In the genomic region with DNA sequence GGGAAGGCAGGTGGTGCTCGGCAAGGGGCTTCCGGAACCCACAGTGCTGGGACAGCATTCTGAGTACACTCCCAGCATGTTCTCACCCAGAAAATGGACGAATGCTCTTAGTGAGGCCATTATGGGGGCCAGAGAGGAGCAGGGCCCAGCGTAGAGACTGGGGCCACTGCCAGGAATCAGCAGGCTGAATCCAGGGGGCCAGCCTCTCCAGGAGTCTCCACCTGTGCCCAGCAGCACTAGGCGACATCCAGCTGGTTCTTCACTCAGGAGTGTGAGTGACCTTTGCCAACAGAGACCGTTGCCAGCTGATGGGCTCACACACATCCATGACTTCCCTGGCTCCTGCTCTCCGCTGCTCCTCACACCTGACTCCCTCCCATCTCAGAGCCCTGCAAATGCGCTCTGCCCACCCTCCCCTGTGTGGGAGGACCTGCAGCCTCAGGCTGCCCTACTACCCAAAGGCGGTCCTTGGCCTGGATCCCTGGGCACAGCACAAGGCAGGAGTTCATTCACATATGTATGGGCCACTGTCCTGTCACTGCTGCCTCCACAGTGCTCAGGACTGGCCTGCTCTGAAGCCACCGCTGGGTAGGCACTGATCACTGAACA, we compare ENCODE assay signal across 1 cellular context.
TF ChIP-seq lines count a peak whose summit lies in the region.

No MANE protein-coding gene starts in this region.

TF ChIP-seq in H1, 55 proteins besides CTCF, POLR2A, EP300 and RAD21:
- TF ChIP-seq ASH2L (IDR thresholded peaks at IDR 0.05; ENCODE audit: low read length) (no peak), JUND (IDR thresholded peaks at IDR 0.05; ENCODE audit: low read length) (no peak), POU5F1 (IDR thresholded peaks at IDR 0.05; ENCODE audit: low read depth, low read length) (no peak), ZNF274 (IDR thresholded peaks at IDR 0.05; ENCODE audit: borderline replicate concordance, extremely low read depth, low read length) (no peak), CTBP2 (IDR thresholded peaks at IDR 0.05; ENCODE audit: borderline replicate concordance, insufficient read depth, insufficient read length, low read length) (no peak), SP4 (IDR thresholded peaks at IDR 0.05; ENCODE audit: low read length) (no peak), KDM1A (IDR thresholded peaks at IDR 0.05; ENCODE audit: borderline replicate concordance, low read length) (no peak), POLR2AphosphoS5 (IDR thresholded peaks at IDR 0.05; ENCODE audit: low read depth, low read length) (no peak; the same call in 1 of the 2 replicates), PHF8 (conservative IDR thresholded peaks at IDR 0.05; ENCODE audit: low read depth, low read length) (no peak), SIX5 (IDR thresholded peaks at IDR 0.05; ENCODE audit: low read depth, low read length) (no peak), KDM5A (IDR thresholded peaks at IDR 0.05; ENCODE audit: low read length) (no peak)
- TF ChIP-seq, protein P1, sequence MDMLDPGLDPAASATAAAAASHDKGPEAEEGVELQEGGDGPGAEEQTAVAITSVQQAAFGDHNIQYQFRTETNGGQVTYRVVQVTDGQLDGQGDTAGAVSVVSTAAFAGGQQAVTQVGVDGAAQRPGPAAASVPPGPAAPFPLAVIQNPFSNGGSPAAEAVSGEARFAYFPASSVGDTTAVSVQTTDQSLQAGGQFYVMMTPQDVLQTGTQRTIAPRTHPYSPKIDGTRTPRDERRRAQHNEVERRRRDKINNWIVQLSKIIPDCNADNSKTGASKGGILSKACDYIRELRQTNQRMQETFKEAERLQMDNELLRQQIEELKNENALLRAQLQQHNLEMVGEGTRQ (IDR thresholded peaks at IDR 0.05; ENCODE audit: low read length), result no peak
